ENCODE assay signal across 10 cellular contexts in genomic region chr4:140719693-140720092, GRCh38.
DNase-seq lines count a peak whose midpoint lies in the region; ATAC-seq, FAIRE-seq and TF ChIP-seq lines count a peak whose summit lies in the region.
"Had no signal": no experiment of that assay in that cellular context is flagged by ENCODE, and none has a peak within 500 bp of the region (broad histone marks: within the 10 kb centered on the region; RNA-seq: fewer than 3 reads in every experiment).

No MANE protein-coding gene starts in this region.

- intact Hi-C loops in head of caudate nucleus (cut with DNase I), result no loop called here

- H3K27ac Mint-ChIP-seq in nephron progenitor cell, result peak overlapping the region; percentile 29
- H3K27ac Mint-ChIP-seq: T-helper 1 cell treated with Interleukin-12 subunit alpha and Interleukin-12 subunit beta and Interleukin-4 antibody, amounts not matched to agents 30 μg/mL and 1 μg/mL, for 36 hours had no signal

- H3K4me3 Mint-ChIP-seq in nephron progenitor cell, result no peak overlapping the region
- H3K4me3 Mint-ChIP-seq: T-helper 1 cell treated with Interleukin-12 subunit alpha and Interleukin-12 subunit beta and Interleukin-4 antibody, amounts not matched to agents 30 μg/mL and 1 μg/mL, for 36 hours had no signal

- TF ChIP-seq CTCF in nephron progenitor cell (IDR thresholded peaks at IDR 0.05), result no peak

- peaks cover 4% of the 10 kb centered on the region for H3K27me3 Mint-ChIP-seq in nephron progenitor cell (ENCODE audit: low read depth, poor library complexity)

- H3K9me3 Mint-ChIP-seq in nephron progenitor cell, result no peaks in the 10 kb centered on the region
- H3K9me3 Mint-ChIP-seq: T-helper 1 cell treated with Interleukin-12 subunit alpha and Interleukin-12 subunit beta and Interleukin-4 antibody, amounts not matched to agents 30 μg/mL and 1 μg/mL, for 36 hours had no signal

- H3K4me1 Mint-ChIP-seq in nephron progenitor cell, result peaks cover 5% of the 10 kb centered on the region

- no peak for TF ChIP-seq POLR2A in H54 (IDR thresholded peaks at IDR 0.05; ENCODE audit: low read depth, low read length)

- ATAC-seq in GM18907 (IDR thresholded peaks at IDR 0.05; ENCODE audit: unreplicated experiment), result peak; percentile 67
- ATAC-seq in GM21529 (IDR thresholded peaks at IDR 0.05; ENCODE audit: unreplicated experiment), result peak; percentile 59
- ATAC-seq in HG03342 (IDR thresholded peaks at IDR 0.05; ENCODE audit: unreplicated experiment), result peak; percentile 42

- no peak for DNase-seq in nephron progenitor cell
- DNase-seq in head of caudate nucleus, result no peak
- no peak for DNase-seq in activated effector memory CD4-positive, alpha-beta T cell treated with Interleukin-2 at 50 U/mL for 16 hours
- DNase-seq in H54 (ENCODE audit: insufficient read length, low spot score), result no peak
- DNase-seq: NCI-H1092, NCI-H82 had no signal

- FAIRE-seq in H54 (lab: Jason Lieb, UNC), result no peak

- peaks cover 6% of the 10 kb centered on the region for H3K36me3 Mint-ChIP-seq in nephron progenitor cell (ENCODE audit: low read depth)
